In the genomic region with DNA sequence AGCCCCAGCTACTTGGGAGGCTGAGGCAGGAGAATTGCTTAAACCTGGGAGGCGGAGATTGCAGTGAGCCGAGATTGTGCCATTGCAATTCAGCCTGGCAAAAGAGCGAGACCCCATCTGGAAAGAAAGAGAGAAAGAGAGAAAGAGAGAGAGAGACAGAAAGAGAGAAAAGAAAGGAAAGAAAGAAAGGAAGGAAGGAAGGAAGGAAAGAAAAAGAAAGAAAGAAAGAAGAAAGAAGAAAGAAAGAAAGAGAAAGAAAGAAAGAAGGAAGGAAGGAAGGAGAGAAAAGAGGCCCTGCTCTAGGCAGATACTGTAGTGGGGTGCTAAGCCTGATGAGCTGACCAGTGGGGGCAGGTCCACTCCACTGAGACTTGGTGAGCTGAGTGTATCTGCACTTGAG, we compare ENCODE assay signal across 1 cellular context. TPM values are rescaled to one million over a fixed set of nuclear protein-coding genes. Genes with fewer than 3 reads are reported as not detected.
"Had no signal": no experiment of that assay in that cellular context is flagged by ENCODE, and none has a peak within 500 bp of the region (broad histone marks: within the 10 kb centered on the region; RNA-seq: fewer than 3 reads in every experiment).

No MANE protein-coding gene starts in this region.

RNA-seq across cellular contexts. Expression of a gene that starts 13.6 kb away (rescaled TPM):
- polyA plus RNA-seq: IgD-negative memory B cell had no signal
